In the genomic region with DNA sequence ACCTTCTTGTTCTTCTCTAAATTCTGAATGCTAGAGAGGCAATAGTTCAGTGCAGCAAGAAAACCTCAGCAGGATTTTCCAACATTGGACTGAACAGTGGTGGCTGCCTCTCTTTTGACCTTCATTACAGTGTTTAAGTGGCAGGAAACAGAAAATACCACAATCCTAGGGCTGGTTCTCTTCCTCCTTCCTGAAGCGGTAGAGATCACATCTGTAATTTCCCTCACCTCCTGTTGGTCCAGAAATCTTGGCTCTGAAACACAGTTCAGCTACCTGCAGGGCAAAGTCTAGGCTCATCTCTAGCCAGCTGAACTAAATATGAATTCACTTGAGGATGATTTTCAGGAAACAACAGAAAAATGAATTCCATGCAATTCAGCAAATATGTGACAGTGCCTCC, we compare ENCODE assay signal across 19 cellular contexts.
DNase-seq lines count a peak whose midpoint lies in the region; ATAC-seq and TF ChIP-seq lines count a peak whose summit lies in the region.
"Had no signal": no experiment of that assay in that cellular context is flagged by ENCODE, and none has a peak within 500 bp of the region (broad histone marks: within the 10 kb centered on the region; RNA-seq: fewer than 3 reads in every experiment).

No MANE protein-coding gene starts in this region.

- H2BK120ac ChIP-seq in mesendoderm (ENCODE audit: low read depth, low read length) = no peak overlapping the region

- H3K36me3 ChIP-seq in mucosa of descending colon (ENCODE audit: low read depth) (no peaks in the 10 kb centered on the region), mesendoderm (ENCODE audit: control insufficient read depth, insufficient read depth, low read length) (no peaks in the 10 kb centered on the region)
- H3K36me3 ChIP-seq: left lung, tibial artery had no signal

- no CpG with 5 or more reads among the region's 1 CpG for WGBS in mesendoderm (ENCODE audit: extremely low coverage, insufficient coverage, low lambda C conversion rate)

- intact Hi-C loops in activated CD4-positive, alpha-beta T cell treated with anti-CD3 and anti-CD28 coated beads, Interleukin-2, amount 10 ng/mL, durations not matched to agents 24 days and 14 days (cut with micrococcal nuclease) = no loop called here
- intact Hi-C loops in mucosa of descending colon (cut with DNase I, micrococcal nuclease) = no loop called here

- H3K23ac ChIP-seq in mesendoderm (ENCODE audit: low read length) = no peak overlapping the region

- H3K27ac ChIP-seq in mesendoderm (ENCODE audit: low read depth, low read length) = no peak overlapping the region
- H3K27ac ChIP-seq: A549, coronary artery, left lung, SK-N-MC, tibial artery had no signal

- H3K18ac ChIP-seq in mesendoderm (ENCODE audit: low read length) = no peak overlapping the region

- H3K79me2 ChIP-seq in mesendoderm (ENCODE audit: control insufficient read depth, insufficient read depth, low read length) = no peaks in the 10 kb centered on the region

- H3K4ac ChIP-seq in mesendoderm (ENCODE audit: low read depth, low read length) = no peak overlapping the region

- no peak overlapping the region for H3K56ac ChIP-seq in mesendoderm (ENCODE audit: low read length)

- no peak overlapping the region for H3K4me2 ChIP-seq in mesendoderm (ENCODE audit: low read length)
- H3K4me2 ChIP-seq: A549, GM23338 had no signal

- H4K5ac ChIP-seq in mesendoderm (ENCODE audit: low read length) = no peak overlapping the region

- H3K4me1 Mint-ChIP-seq in activated CD4-positive, alpha-beta T cell treated with anti-CD3 and anti-CD28 coated beads, Interleukin-2, amount 10 ng/mL, durations not matched to agents 24 days and 14 days = peaks cover 36% of the 10 kb centered on the region
- H3K4me1 Mint-ChIP-seq in activated naive CD8-positive, alpha-beta T cell treated with anti-CD3 and anti-CD28 coated beads for 36 hours = peaks cover 55% of the 10 kb centered on the region
- H3K4me1 Mint-ChIP-seq: GM23338; stimulated activated memory B cell treated with anti-CD40 and anti-IgM and Interleukin-4, amounts not matched to agents 10 μg/mL and 1 μg/mL and 100 μg/mL, for 72 hours had no signal

- no peak overlapping the region for H4K8ac ChIP-seq in mesendoderm (ENCODE audit: low read depth, low read length)

- ATAC-seq in mucosa of descending colon = peak; percentile 90
- ATAC-seq: A549; GM23338; stimulated activated memory B cell treated with anti-CD40 and anti-IgM and Interleukin-4, amounts not matched to agents 10 μg/mL and 1 μg/mL and 100 μg/mL, for 72 hours had no signal

- H3K27me3 Mint-ChIP-seq in activated CD4-positive, alpha-beta T cell treated with anti-CD3 and anti-CD28 coated beads, Interleukin-2, amount 10 ng/mL, durations not matched to agents 24 days and 14 days = no peaks in the 10 kb centered on the region
- no peaks in the 10 kb centered on the region for H3K27me3 Mint-ChIP-seq in activated naive CD8-positive, alpha-beta T cell treated with anti-CD3 and anti-CD28 coated beads for 36 hours
- H3K27me3 Mint-ChIP-seq: stimulated activated memory B cell treated with anti-CD40 and anti-IgM and Interleukin-4, amounts not matched to agents 10 μg/mL and 1 μg/mL and 100 μg/mL, for 72 hours had no signal

- no peaks in the 10 kb centered on the region for H3K9me3 Mint-ChIP-seq in activated CD4-positive, alpha-beta T cell treated with anti-CD3 and anti-CD28 coated beads, Interleukin-2, amount 10 ng/mL, durations not matched to agents 24 days and 14 days
- peaks cover 3% of the 10 kb centered on the region for H3K9me3 Mint-ChIP-seq in activated naive CD8-positive, alpha-beta T cell treated with anti-CD3 and anti-CD28 coated beads for 36 hours
- H3K9me3 Mint-ChIP-seq: GM23338 had no signal

- H3K9ac ChIP-seq in mesendoderm (ENCODE audit: low read length) = no peak overlapping the region

- H3K27ac Mint-ChIP-seq in activated CD4-positive, alpha-beta T cell treated with anti-CD3 and anti-CD28 coated beads, Interleukin-2, amount 10 ng/mL, durations not matched to agents 24 days and 14 days = no peak overlapping the region
- peak overlapping the region; percentile 19 for H3K27ac Mint-ChIP-seq in activated naive CD8-positive, alpha-beta T cell treated with anti-CD3 and anti-CD28 coated beads for 36 hours
- H3K27ac Mint-ChIP-seq: GM23338; stimulated activated memory B cell treated with anti-CD40 and anti-IgM and Interleukin-4, amounts not matched to agents 10 μg/mL and 1 μg/mL and 100 μg/mL, for 72 hours had no signal

- TF ChIP-seq CTCF in mucosa of descending colon (IDR thresholded peaks at IDR 0.05) = no peak

- peak overlapping the region; percentile 2 for H3K4me3 Mint-ChIP-seq in activated CD4-positive, alpha-beta T cell treated with anti-CD3 and anti-CD28 coated beads, Interleukin-2, amount 10 ng/mL, durations not matched to agents 24 days and 14 days
- no peak overlapping the region for H3K4me3 Mint-ChIP-seq in activated naive CD8-positive, alpha-beta T cell treated with anti-CD3 and anti-CD28 coated beads for 36 hours
- H3K4me3 Mint-ChIP-seq: GM23338; stimulated activated memory B cell treated with anti-CD40 and anti-IgM and Interleukin-4, amounts not matched to agents 10 μg/mL and 1 μg/mL and 100 μg/mL, for 72 hours had no signal

- H3K27me3 ChIP-seq in mesendoderm (ENCODE audit: insufficient read depth, low read length, poor library complexity) = no peaks in the 10 kb centered on the region
- H3K27me3 ChIP-seq: left lung, tibial artery had no signal

- H3K4me1 ChIP-seq in mucosa of descending colon (ENCODE audit: low read depth) (peaks cover 24% of the 10 kb centered on the region), mesendoderm (ENCODE audit: control insufficient read depth, low read depth, low read length) (no peaks in the 10 kb centered on the region)
- H3K4me1 ChIP-seq: A549, left lung had no signal

- peak; percentile 55 for DNase-seq in activated CD4-positive, alpha-beta T cell treated with anti-CD3 and anti-CD28 coated beads, Interleukin-2, amount 10 ng/mL, durations not matched to agents 24 days and 14 days
- no peak for DNase-seq in activated CD4-positive, alpha-beta T cell treated with anti-CD3 and anti-CD28 coated beads for 48 hours
- DNase-seq in GDM1 (lab: John Stamatoyannopoulos, UW) = peak; percentile 11
- DNase-seq in activated naive CD8-positive, alpha-beta T cell treated with anti-CD3 and anti-CD28 coated beads for 36 hours = no peak
- peak in 1 of 3 donors; percentile 63 for DNase-seq in mucosa of descending colon
- no peak for DNase-seq in mesendoderm
- no peak for DNase-seq in hepatic stellate cell (ENCODE audit: low spot score)
- DNase-seq in iPS-NIHi7 (ENCODE audit: extremely low spot score) = no peak
- DNase-seq: activated CD4-positive, alpha-beta T cell treated with anti-CD3 and anti-CD28 coated beads, Interleukin-2, amount 50 U/mL, for 48 hours; left lung; NCI-H1436; nucleus accumbens; stimulated activated CD4-positive, alpha-beta T cell treated with anti-CD3 and anti-CD28 coated beads, Interleukin-15, amount 100 ng/mL, for 24 hours; tibial artery had no signal

- no peaks in the 10 kb centered on the region for H3K9me3 ChIP-seq in mucosa of descending colon
- H3K9me3 ChIP-seq: A549, left lung, tibial artery had no signal

- H3K4me3 ChIP-seq in mucosa of descending colon = no peak overlapping the region
- no peak overlapping the region for H3K4me3 ChIP-seq in mesendoderm (ENCODE audit: low read length)
- H3K4me3 ChIP-seq: A549, coronary artery, GM23338, left lung, SK-N-MC, tibial artery had no signal

- H2BK15ac ChIP-seq in mesendoderm (replicated peaks; ENCODE audit: low read depth) = no peak overlapping the region

- peaks cover 32% of the 10 kb centered on the region for H3K36me3 Mint-ChIP-seq in activated CD4-positive, alpha-beta T cell treated with anti-CD3 and anti-CD28 coated beads, Interleukin-2, amount 10 ng/mL, durations not matched to agents 24 days and 14 days (ENCODE audit: low read depth)
- peaks cover 61% of the 10 kb centered on the region for H3K36me3 Mint-ChIP-seq in activated naive CD8-positive, alpha-beta T cell treated with anti-CD3 and anti-CD28 coated beads for 36 hours
- H3K36me3 Mint-ChIP-seq: stimulated activated memory B cell treated with anti-CD40 and anti-IgM and Interleukin-4, amounts not matched to agents 10 μg/mL and 1 μg/mL and 100 μg/mL, for 72 hours had no signal

- H2AK5ac ChIP-seq in mesendoderm (ENCODE audit: low read length) = no peak overlapping the region

- H2BK5ac ChIP-seq in mesendoderm (ENCODE audit: low read length) = no peak overlapping the region

- H3K79me1 ChIP-seq in mesendoderm (ENCODE audit: low read length) = no peaks in the 10 kb centered on the region

Comparison
In these comparisons a context has a peak if more than half of its experiments do, and no peak if none do; other contexts are left out.
1. DNase-seq: peak in activated CD4-positive, alpha-beta T cell treated with anti-CD3 and anti-CD28 coated beads, Interleukin-2, amount 10 ng/mL, durations not matched to agents 24 days and 14 days (single experiment) and GDM1 (single experiment); none in activated CD4-positive, alpha-beta T cell treated with anti-CD3 and anti-CD28 coated beads for 48 hours (single experiment), activated naive CD8-positive, alpha-beta T cell treated with anti-CD3 and anti-CD28 coated beads for 36 hours (single experiment), mesendoderm (single experiment), hepatic stellate cell (single experiment) and iPS-NIHi7 (single experiment).